ENCODE assay signal across 28 cellular contexts in genomic region chr10:7576340-7576739, GRCh38.
"Had no signal": no experiment of that assay in that cellular context is flagged by ENCODE, and none has a peak within 500 bp of the region (broad histone marks: within the 10 kb centered on the region; RNA-seq: fewer than 3 reads in every experiment).

No MANE protein-coding gene starts in this region.

- FAIRE-seq: pancreas, small intestine, urothelium cell line had no signal

- H3K27ac Mint-ChIP-seq: naive thymus-derived CD8-positive, alpha-beta T cell; natural killer cell treated with Interleukin-12 subunit alpha and Interleukin-12 subunit beta and Interleukin-15 and Interleukin-18, amount 100 ng/mL, for 72 hours; progenitor cell of endocrine pancreas; stimulated activated effector memory CD8-positive, alpha-beta T cell treated with anti-CD3 and anti-CD28 coated beads, Interleukin-12 subunit alpha, Interleukin-12 subunit beta, amount 100 ng/mL, for 72 hours; stimulated activated naive B cell treated with anti-CD40 and anti-IgM and Interleukin-4, amounts not matched to agents 10 μg/mL and 1 μg/mL and 100 μg/mL, for 72 hours; stimulated activated naive CD8-positive, alpha-beta T cell treated with anti-CD3 and anti-CD28 coated beads, Interleukin-15, Interleukin-2, amounts not matched to agents 100 ng/mL and 50 ng/mL, for 24 hours had no signal

- H3K9me3 Mint-ChIP-seq: naive thymus-derived CD8-positive, alpha-beta T cell; natural killer cell treated with Interleukin-12 subunit alpha and Interleukin-12 subunit beta and Interleukin-15 and Interleukin-18, amount 100 ng/mL, for 72 hours; nephron progenitor cell; neural crest cell; stimulated activated effector memory CD8-positive, alpha-beta T cell treated with anti-CD3 and anti-CD28 coated beads, Interleukin-12 subunit alpha, Interleukin-12 subunit beta, amount 100 ng/mL, for 72 hours; stimulated activated naive B cell treated with anti-CD40 and anti-IgM and Interleukin-4, amounts not matched to agents 10 μg/mL and 1 μg/mL and 100 μg/mL, for 72 hours; stimulated activated naive CD8-positive, alpha-beta T cell treated with anti-CD3 and anti-CD28 coated beads, Interleukin-15, Interleukin-2, amounts not matched to agents 100 ng/mL and 50 ng/mL, for 24 hours had no signal

- H3K9me3 ChIP-seq: pancreas, psoas muscle, right lobe of liver, sigmoid colon, stomach, thoracic aorta, thyroid gland, tibial nerve, upper lobe of left lung, vagina had no signal

- H3K27me3 Mint-ChIP-seq: stimulated activated naive CD8-positive, alpha-beta T cell treated with anti-CD3 and anti-CD28 coated beads, Interleukin-15, Interleukin-2, amounts not matched to agents 100 ng/mL and 50 ng/mL, for 24 hours had no signal

- H3K4me3 Mint-ChIP-seq: naive thymus-derived CD8-positive, alpha-beta T cell; natural killer cell treated with Interleukin-12 subunit alpha and Interleukin-12 subunit beta and Interleukin-15 and Interleukin-18, amount 100 ng/mL, for 72 hours; nephron progenitor cell; neural crest cell; stimulated activated effector memory CD8-positive, alpha-beta T cell treated with anti-CD3 and anti-CD28 coated beads, Interleukin-12 subunit alpha, Interleukin-12 subunit beta, amount 100 ng/mL, for 72 hours; stimulated activated naive B cell treated with anti-CD40 and anti-IgM and Interleukin-4, amounts not matched to agents 10 μg/mL and 1 μg/mL and 100 μg/mL, for 72 hours; stimulated activated naive CD8-positive, alpha-beta T cell treated with anti-CD3 and anti-CD28 coated beads, Interleukin-15, Interleukin-2, amounts not matched to agents 100 ng/mL and 50 ng/mL, for 24 hours had no signal

- H3K27me3 ChIP-seq: pancreas, right lobe of liver, sigmoid colon, stomach, thyroid gland, tibial nerve, upper lobe of left lung, vagina had no signal

- H3K27ac ChIP-seq: pancreas, psoas muscle, right lobe of liver, stomach, thoracic aorta, thyroid gland, tibial nerve, vagina had no signal

- H3K36me3 ChIP-seq: pancreas, right lobe of liver, upper lobe of left lung, vagina had no signal

- H3K36me3 Mint-ChIP-seq: naive thymus-derived CD8-positive, alpha-beta T cell; natural killer cell treated with Interleukin-12 subunit alpha and Interleukin-12 subunit beta and Interleukin-15 and Interleukin-18, amount 100 ng/mL, for 72 hours; stimulated activated effector memory CD8-positive, alpha-beta T cell treated with anti-CD3 and anti-CD28 coated beads, Interleukin-12 subunit alpha, Interleukin-12 subunit beta, amount 100 ng/mL, for 72 hours; stimulated activated naive B cell treated with anti-CD40 and anti-IgM and Interleukin-4, amounts not matched to agents 10 μg/mL and 1 μg/mL and 100 μg/mL, for 72 hours had no signal

- H3K4me1 Mint-ChIP-seq: stimulated activated effector memory CD8-positive, alpha-beta T cell treated with anti-CD3 and anti-CD28 coated beads, Interleukin-12 subunit alpha, Interleukin-12 subunit beta, amount 100 ng/mL, for 72 hours; stimulated activated naive B cell treated with anti-CD40 and anti-IgM and Interleukin-4, amounts not matched to agents 10 μg/mL and 1 μg/mL and 100 μg/mL, for 72 hours had no signal

- ATAC-seq: naive thymus-derived CD8-positive, alpha-beta T cell; natural killer cell treated with Interleukin-12 subunit alpha and Interleukin-12 subunit beta and Interleukin-15 and Interleukin-18, amount 100 ng/mL, for 72 hours; pancreas; psoas muscle; right cardiac atrium; right lobe of liver; stimulated activated effector memory CD8-positive, alpha-beta T cell treated with anti-CD3 and anti-CD28 coated beads, Interleukin-12 subunit alpha, Interleukin-12 subunit beta, amount 100 ng/mL, for 72 hours; stimulated activated naive B cell treated with anti-CD40 and anti-IgM and Interleukin-4, amounts not matched to agents 10 μg/mL and 1 μg/mL and 100 μg/mL, for 72 hours had no signal

- H3K4me3 ChIP-seq: pancreas, psoas muscle, right lobe of liver, sigmoid colon, stomach, thoracic aorta, thyroid gland, tibial nerve, upper lobe of left lung, vagina had no signal

- DNase-seq: naive thymus-derived CD8-positive, alpha-beta T cell; nephron progenitor cell; occipital lobe; pancreas; psoas muscle; right cardiac atrium; right lobe of liver; sigmoid colon; small intestine; stimulated activated CD4-positive, alpha-beta T cell treated with anti-CD3 and anti-CD28 coated beads, Interleukin-15, amount 100 ng/mL, for 24 hours; stimulated activated CD4-positive, alpha-beta T cell treated with anti-CD3 and anti-CD28 coated beads, Interleukin-2, amount 100 ng/mL, for 24 hours; stimulated activated CD4-positive, alpha-beta T cell treated with anti-CD3 and anti-CD28 coated beads, Interleukin-2, amount 100 ng/mL, for 48 hours; stimulated activated CD4-positive, alpha-beta T cell treated with anti-CD3 and anti-CD28 coated beads, Interleukin-4, amount 100 ng/mL, for 24 hours; stimulated activated naive B cell treated with anti-CD40 and anti-IgM and Interleukin-4, amounts not matched to agents 10 μg/mL and 1 μg/mL and 100 μg/mL, for 72 hours; stimulated activated naive CD4-positive, alpha-beta T cell treated with Interleukin-2 at 50 U/mL for 16 hours; stomach; thyroid gland; trophoblast cell had no signal

- H3K4me1 ChIP-seq: pancreas, psoas muscle, right lobe of liver, thyroid gland, vagina had no signal
